13 cellular contexts compared by ENCODE assay signal in the genomic region with DNA sequence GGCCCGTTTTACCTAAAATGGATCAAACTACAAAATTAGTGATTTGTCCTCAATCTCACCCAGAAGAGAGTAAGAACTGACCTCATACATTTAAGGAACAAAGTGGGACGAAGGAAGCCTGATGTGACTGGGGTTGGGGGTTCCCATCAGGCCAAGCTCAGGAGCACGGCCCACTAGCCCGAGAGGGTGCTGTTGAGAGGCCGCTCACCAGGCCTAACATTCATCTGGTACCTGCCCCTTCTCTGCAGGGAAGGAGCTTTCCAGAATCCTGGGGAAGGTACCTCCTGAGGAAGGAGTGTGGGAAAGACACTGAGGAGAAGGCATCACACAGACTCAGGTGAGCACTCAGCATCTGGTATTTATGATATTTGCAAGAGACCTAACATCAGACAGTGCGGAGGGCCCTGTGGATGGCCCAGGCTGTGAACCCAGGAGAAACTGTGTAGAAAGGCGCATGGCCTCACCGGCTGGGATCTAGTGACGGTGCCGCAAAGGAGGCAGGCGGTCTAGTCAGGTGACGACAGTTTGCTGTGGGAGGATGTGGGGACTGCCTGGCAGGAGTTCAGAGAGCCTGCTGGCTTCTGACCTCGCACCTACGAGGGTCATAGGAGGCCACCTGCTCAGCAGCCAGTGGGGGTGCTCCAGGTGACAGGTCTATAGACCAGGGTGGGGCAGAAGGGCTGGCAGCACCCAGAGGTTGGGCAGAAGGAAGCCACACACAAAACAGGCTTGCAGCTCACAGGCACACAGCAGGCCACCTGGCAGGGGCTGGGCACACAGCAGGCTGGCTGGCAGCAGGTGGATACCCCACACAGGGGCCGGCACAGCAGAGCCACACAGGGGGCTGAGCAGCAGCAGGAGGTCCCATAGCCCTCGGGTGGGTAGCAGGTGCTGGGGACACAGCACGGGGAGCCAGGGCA. TPM values are rescaled to one million over a fixed set of nuclear protein-coding genes. Genes with fewer than 3 reads are reported as not detected.
DNase-seq lines count a peak whose midpoint lies in the region; ATAC-seq and TF ChIP-seq lines count a peak whose summit lies in the region.
"Had no signal": no experiment of that assay in that cellular context is flagged by ENCODE, and none has a peak within 500 bp of the region (broad histone marks: within the 10 kb centered on the region; RNA-seq: fewer than 3 reads in every experiment).

No MANE protein-coding gene starts in this region.

- DNase-seq in activated CD4-positive, alpha-beta T cell treated with anti-CD3 and anti-CD28 coated beads for 1 hour, result peak; percentile 27
- DNase-seq in activated CD4-positive, alpha-beta T cell treated with anti-CD3 and anti-CD28 coated beads, Interleukin-2, amount 50 U/mL, for 48 hours, result no peak
- DNase-seq in activated gamma-delta T cell treated with Interleukin-2 at 50 U/mL for 16 hours (peak; percentile 67), spleen (no peak), left lobe of liver (ENCODE audit: low spot score) (no peak), NCI-H1694 (lab: John Stamatoyannopoulos, UW) (no peak)
- DNase-seq: substantia nigra had no signal

- TF ChIP-seq POLR2A in spleen (IDR thresholded peaks at IDR 0.05), result no peak

- H3K9me3 Mint-ChIP-seq in T-helper 1 cell treated with Interleukin-12 subunit alpha and Interleukin-12 subunit beta and Interleukin-4 antibody, amounts not matched to agents 30 μg/mL and 1 μg/mL, for 36 hours, result peaks cover 50% of the 10 kb centered on the region

- H3K4me1 ChIP-seq in spleen, result peaks cover 0 to 20% (median 5%) of the 10 kb centered on the region in 6 donors
- H3K4me1 ChIP-seq: left lung had no signal

- peaks cover 48% of the 10 kb centered on the region for H3K36me3 Mint-ChIP-seq in T-helper 1 cell treated with Interleukin-12 subunit alpha and Interleukin-12 subunit beta and Interleukin-4 antibody, amounts not matched to agents 30 μg/mL and 1 μg/mL, for 36 hours (ENCODE audit: low read depth)

- peaks cover 0 to 22% (median 0%) of the 10 kb centered on the region in 7 donors for H3K27me3 ChIP-seq in spleen (replicated peaks in 1 of 7)

- ATAC-seq in HG03159 (IDR thresholded peaks at IDR 0.05; ENCODE audit: unreplicated experiment) (no peak), left lobe of liver (no peak)
- ATAC-seq: left lung had no signal

- WGBS in spleen, 5 donors, result 75 to 84% (median 82%) methylated on average over 17 of the region's 17 CpGs

- H3K4me3 ChIP-seq in spleen, result no peak overlapping the region
- H3K4me3 ChIP-seq: left lung had no signal

- no peaks in the 10 kb centered on the region for H3K27me3 Mint-ChIP-seq in T-helper 1 cell treated with Interleukin-12 subunit alpha and Interleukin-12 subunit beta and Interleukin-4 antibody, amounts not matched to agents 30 μg/mL and 1 μg/mL, for 36 hours (ENCODE audit: low read depth)

- no peak overlapping the region for H3K4me3 Mint-ChIP-seq in T-helper 1 cell treated with Interleukin-12 subunit alpha and Interleukin-12 subunit beta and Interleukin-4 antibody, amounts not matched to agents 30 μg/mL and 1 μg/mL, for 36 hours
- H3K4me3 Mint-ChIP-seq: neural crest cell had no signal

- peaks cover 46% of the 10 kb centered on the region for H3K4me1 Mint-ChIP-seq in T-helper 1 cell treated with Interleukin-12 subunit alpha and Interleukin-12 subunit beta and Interleukin-4 antibody, amounts not matched to agents 30 μg/mL and 1 μg/mL, for 36 hours (ENCODE audit: low read depth)

- peaks cover 0 to 23% (median 14%) of the 10 kb centered on the region in 8 donors for H3K9me3 ChIP-seq in spleen

- intact Hi-C loops in spleen (cut with DNase I; ENCODE audit: low total_unique reads), result no loop called here

- H3K27ac ChIP-seq in spleen, result peak overlapping the region in 7 of 8 donors; percentile 22 to 80 (median 52)
- H3K27ac ChIP-seq: left lung had no signal

- H3K36me3 ChIP-seq in spleen, result no peaks in the 10 kb centered on the region
- H3K36me3 ChIP-seq: left lung had no signal

- no peak for TF ChIP-seq CTCF in spleen (IDR thresholded peaks at IDR 0.05 in 8 of 11, conservative IDR thresholded peaks at IDR 0.05 in 3 of 11)

- peak overlapping the region; percentile 64 for H3K27ac Mint-ChIP-seq in T-helper 1 cell treated with Interleukin-12 subunit alpha and Interleukin-12 subunit beta and Interleukin-4 antibody, amounts not matched to agents 30 μg/mL and 1 μg/mL, for 36 hours

RNA-seq across cellular contexts. Expression of a gene that starts 0.5 kb away (rescaled TPM):
- total RNA-seq in spleen (not detected), left lobe of liver (not detected)
- polyA plus RNA-seq in spleen, result not detected
- total RNA-seq: Daoy, glomerular endothelial cell, left lung, neural crest cell had no signal

RNA-seq across cellular contexts. Expression of a gene that starts 3.8 kb away (rescaled TPM):
- total RNA-seq in spleen, result not detected
- polyA plus RNA-seq in spleen, result not detected
- total RNA-seq in left lobe of liver, result not detected
- total RNA-seq: Daoy, glomerular endothelial cell, left lung, neural crest cell had no signal

RNA-seq across cellular contexts. Expression of a gene that starts 7.7 kb away (rescaled TPM):
- total RNA-seq in spleen (not detected), left lobe of liver (not detected)
- not detected for polyA plus RNA-seq in spleen
- total RNA-seq: Daoy, glomerular endothelial cell, left lung, neural crest cell had no signal

RNA-seq across cellular contexts. Expression of a gene that starts 12.8 kb away (rescaled TPM):
- total RNA-seq in spleen, result not detected
- not detected for polyA plus RNA-seq in spleen
- total RNA-seq in left lobe of liver, result not detected
- total RNA-seq: Daoy, glomerular endothelial cell, left lung, neural crest cell had no signal

RNA-seq across cellular contexts. Expression of a gene that starts 16.8 kb away (rescaled TPM):
- total RNA-seq in spleen, result not detected
- polyA plus RNA-seq in spleen, result not detected
- total RNA-seq in left lobe of liver, result not detected
- total RNA-seq: Daoy, glomerular endothelial cell, left lung, neural crest cell had no signal

Comparison
In these comparisons a context has a peak if more than half of its experiments do, and no peak if none do; other contexts are left out.
1. DNase-seq: peak in activated CD4-positive, alpha-beta T cell treated with anti-CD3 and anti-CD28 coated beads for 1 hour (single experiment) and activated gamma-delta T cell treated with Interleukin-2 at 50 U/mL for 16 hours (single experiment); none in activated CD4-positive, alpha-beta T cell treated with anti-CD3 and anti-CD28 coated beads, Interleukin-2, amount 50 U/mL, for 48 hours (0 of 2), spleen (single experiment), left lobe of liver (single experiment) and NCI-H1694 (single experiment).